Comparison of ENCODE assay signal across 14 cellular contexts in the genomic region with DNA sequence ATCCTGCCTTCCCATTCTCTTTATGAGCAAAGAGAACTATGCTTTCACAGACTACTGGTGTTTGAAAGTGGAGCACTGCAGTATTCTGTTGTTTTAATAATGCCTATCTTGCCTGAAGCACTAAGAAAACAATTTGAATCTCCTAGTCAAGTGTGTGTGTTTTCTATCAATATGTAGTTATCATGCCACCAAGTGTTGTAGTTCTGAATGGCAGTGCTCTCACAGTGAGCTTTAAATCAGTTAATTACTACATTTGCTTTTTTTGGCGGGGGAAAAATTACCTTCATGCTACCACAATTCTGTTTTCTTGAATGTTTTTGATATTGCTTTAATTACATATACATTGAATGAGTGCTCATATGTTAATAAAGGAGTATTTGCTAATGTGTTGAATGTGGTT.
A peak's percentile ranks its signal among the peaks of the same experiment; 100 is the strongest.
DNase-seq lines count a peak whose midpoint lies in the region; ATAC-seq, FAIRE-seq and TF ChIP-seq lines count a peak whose summit lies in the region.
"Had no signal": no experiment of that assay in that cellular context is flagged by ENCODE, and none has a peak within 500 bp of the region (broad histone marks: within the 10 kb centered on the region; RNA-seq: fewer than 3 reads in every experiment).

No MANE protein-coding gene starts in this region.

- H3K79me2 ChIP-seq in OCI-LY3 (ENCODE audit: low read length) (no peaks in the 10 kb centered on the region), HepG2 (ENCODE audit: insufficient read depth, low read length) (no peaks in the 10 kb centered on the region)

- H3K4me3 ChIP-seq in A549 (no peak overlapping the region), OCI-LY3 (ENCODE audit: low read length) (no peak overlapping the region), gastrocnemius medialis (no peak overlapping the region), HepG2 (replicated peaks in 1 of 3; ENCODE audit: insufficient read depth in 1 of 3, low read depth in 2 of 3, low read length in 3 of 3) (no peak overlapping the region)
- H3K4me3 ChIP-seq: cardiac muscle cell, psoas muscle had no signal

- H3K27ac ChIP-seq in A549, result no peak overlapping the region
- H3K27ac ChIP-seq in OCI-LY3 (ENCODE audit: low read length), result no peak overlapping the region
- no peak overlapping the region for H3K27ac ChIP-seq in gastrocnemius medialis
- no peak overlapping the region for H3K27ac ChIP-seq in HepG2 (ENCODE audit: extremely low read length, insufficient read depth, low read length)
- H3K27ac ChIP-seq: cardiac muscle cell, HL-60, psoas muscle had no signal

- intact Hi-C loops in gastrocnemius medialis (cut with DNase I; ENCODE audit: low total_unique reads), result no loop called here
- intact Hi-C loops in HepG2 (cut with micrococcal nuclease; ENCODE audit: unreplicated experiment), result no loop called here

- no peak for TF ChIP-seq RAD21 in A549 (conservative IDR thresholded peaks at IDR 0.05 in 1 of 2, IDR thresholded peaks at IDR 0.05 in 1 of 2)
- no peak for TF ChIP-seq RAD21 in HepG2 (CRISPR knock-in tag; IDR thresholded peaks at IDR 0.05)

- H3K36me3 ChIP-seq in OCI-LY3 (replicated peaks; ENCODE audit: low read depth, low read length) (no peaks in the 10 kb centered on the region), gastrocnemius medialis (no peaks in the 10 kb centered on the region), HepG2 (replicated peaks in 1 of 2; ENCODE audit: control insufficient read depth in 1 of 2, insufficient read depth in 2 of 2, low read length in 2 of 2) (no peaks in the 10 kb centered on the region)
- H3K36me3 ChIP-seq: cardiac muscle cell had no signal

- ATAC-seq in A549, result no peak
- no peak for ATAC-seq in gastrocnemius medialis
- no peak for ATAC-seq in HepG2
- ATAC-seq in GM21825 (IDR thresholded peaks at IDR 0.05; ENCODE audit: unreplicated experiment), result no peak
- ATAC-seq: psoas muscle had no signal

- 0% methylated on average over 1 of the region's 1 CpG for whole genome bisulfite sequencing in A549 (ENCODE audit: missing lambda C conversion rate)
- 0% methylated on average over 1 of the region's 1 CpG for WGBS in HepG2 (ENCODE audit: low lambda C conversion rate)

- TF ChIP-seq CTCF in A549 (IDR thresholded peaks at IDR 0.05) (no peak), OCI-LY3 (IDR thresholded peaks at IDR 0.05; ENCODE audit: low read depth, low read length) (peak; percentile 63), gastrocnemius medialis (IDR thresholded peaks at IDR 0.05 in 4 of 5, conservative IDR thresholded peaks at IDR 0.05 in 1 of 5) (no peak), HepG2 (CRISPR knock-in tag; IDR thresholded peaks at IDR 0.05) (no peak)

- in situ Hi-C loops in gastrocnemius medialis (cut with MboI; ENCODE audit: low sequenced_read_pairs in 4 of 4), result loop anchor here in 1 of 4 donors (25.0 kb wide), 1 partner anchor 838 kb away; no protein-coding TSS in a partner anchor
- in situ Hi-C loops in HepG2 (cut with HindIII; ENCODE audit: extremely low pct_ligation_motif_present, low pct_unique_long_range_greater_than_20kb), result loop anchor here (25.0 kb wide), 1 partner anchor 838 kb away; no protein-coding TSS in a partner anchor

- no peaks in the 10 kb centered on the region for H3K4me1 ChIP-seq in A549
- peaks cover 7% of the 10 kb centered on the region for H3K4me1 ChIP-seq in OCI-LY3 (ENCODE audit: low read length)
- H3K4me1 ChIP-seq in gastrocnemius medialis, result no peaks in the 10 kb centered on the region
- no peaks in the 10 kb centered on the region for H3K4me1 ChIP-seq in HepG2 (ENCODE audit: insufficient read depth, low read length)
- H3K4me1 ChIP-seq: psoas muscle had no signal

- CTCF ChIA-PET in A549 (lab: Yijun Ruan, JAX) (no interaction called here), HepG2 (lab: Yijun Ruan, JAX; ENCODE audit: low intra/inter-chr PET ratio, low total read pairs) (no interaction called here)

- H3K27me3 ChIP-seq in OCI-LY3 (ENCODE audit: low read depth, low read length) (no peaks in the 10 kb centered on the region), gastrocnemius medialis (no peaks in the 10 kb centered on the region), HepG2 (ENCODE audit: control insufficient read depth in 1 of 2, insufficient read depth in 2 of 2, low read length in 2 of 2) (no peaks in the 10 kb centered on the region)
- H3K27me3 ChIP-seq: cardiac muscle cell had no signal

- H4K20me1 ChIP-seq in OCI-LY3 (ENCODE audit: insufficient read depth, low read length), result no peaks in the 10 kb centered on the region
- H4K20me1 ChIP-seq in HepG2 (ENCODE audit: insufficient read depth, low read length), result no peaks in the 10 kb centered on the region

- no peak for TF ChIP-seq POLR2A in A549 (IDR thresholded peaks at IDR 0.05; ENCODE audit: low read length)
- TF ChIP-seq POLR2A in gastrocnemius medialis (IDR thresholded peaks at IDR 0.05), result no peak
- TF ChIP-seq POLR2A in HepG2 (IDR thresholded peaks at IDR 0.05; ENCODE audit: insufficient read depth in 1 of 2, low read depth in 2 of 2, low read length in 2 of 2), result no peak

- no peaks in the 10 kb centered on the region for H3K9me3 ChIP-seq in A549
- no peaks in the 10 kb centered on the region for H3K9me3 ChIP-seq in OCI-LY3 (ENCODE audit: insufficient read depth, low read length)
- H3K9me3 ChIP-seq in gastrocnemius medialis, result no peaks in the 10 kb centered on the region
- H3K9me3 ChIP-seq in HepG2 (ENCODE audit: low read length), result no peaks in the 10 kb centered on the region
- H3K9me3 ChIP-seq: psoas muscle had no signal

- POLR2A ChIA-PET in A549 (lab: Yijun Ruan, JAX) (no interaction called here), HepG2 (lab: Yijun Ruan, JAX) (no interaction called here)

- DNase-seq in A549 (ENCODE audit: low read depth in 1 of 2, low spot score in 1 of 2) (no peak), H4 (ENCODE audit: low spot score) (peak; percentile 32), iPS-NIHi11 (ENCODE audit: low spot score) (peak; percentile 3), gastrocnemius medialis (no peak), HepG2 (ENCODE audit: low spot score) (no peak)
- DNase-seq in activated CD4-positive, alpha-beta T cell treated with anti-CD3 and anti-CD28 coated beads, Interleukin-2, amount 50 U/mL, for 48 hours, result no peak
- DNase-seq: DMS79 treated with DMSO at 0.1 percent for 48 hours, NCI-H2029 treated with DMSO at 0.1 percent for 48 hours, psoas muscle, SW 1271 had no signal

- H3K4me2 ChIP-seq in A549 (no peak overlapping the region), OCI-LY3 (ENCODE audit: low read length) (no peak overlapping the region), HepG2 (ENCODE audit: low read depth, low read length) (no peak overlapping the region)

- no peak overlapping the region for H3K9ac ChIP-seq in OCI-LY3 (ENCODE audit: low read length)
- no peak overlapping the region for H3K9ac ChIP-seq in HepG2 (ENCODE audit: insufficient read depth, low read depth, low read length)

- BruUV-seq in HepG2 (replicated peaks; lab: Mats Ljungman, UMichigan), result no TSS peak

- FAIRE-seq in A549 (lab: Jason Lieb, UNC), result peak; percentile 88
- no peak for FAIRE-seq in HepG2 (lab: Jason Lieb, UNC)

- H2AFZ ChIP-seq in OCI-LY3 (ENCODE audit: low read depth, low read length), result no peak overlapping the region
- H2AFZ ChIP-seq in HepG2 (ENCODE audit: low read length), result no peak overlapping the region

- TF ChIP-seq EP300 in A549 (IDR thresholded peaks at IDR 0.05), result no peak
- no peak for TF ChIP-seq EP300 in HepG2 (IDR thresholded peaks at IDR 0.05; ENCODE audit: low read depth in 2 of 2, low read length in 2 of 2)
- no peak for TF ChIP-seq EP300 in HepG2 (CRISPR knock-in tag; IDR thresholded peaks at IDR 0.05; ENCODE audit: borderline replicate concordance)

TF ChIP-seq in A549, 52 proteins besides CTCF, POLR2A, EP300 and RAD21 (continues in another document):
- no peak for TF ChIP-seq GATA3 (IDR thresholded peaks at IDR 0.05; ENCODE audit: borderline replicate concordance)
- no peak for TF ChIP-seq SREBF2 (IDR thresholded peaks at IDR 0.05)
- TF ChIP-seq TP53 (CRISPR knock-in tag; IDR thresholded peaks at IDR 0.05), result no peak
- no peak for TF ChIP-seq MYC (IDR thresholded peaks at IDR 0.05; ENCODE audit: borderline replicate concordance, low read length)
- no peak for TF ChIP-seq ELK1 (IDR thresholded peaks at IDR 0.05; ENCODE audit: low read depth, low read length)

TF ChIP-seq in HepG2, 621 proteins besides CTCF, POLR2A, EP300 and RAD21:
- TF ChIP-seq SMARCE1 (IDR thresholded peaks at IDR 0.05; ENCODE audit: borderline replicate concordance) (no peak), LBX2 (CRISPR knock-in tag; IDR thresholded peaks at IDR 0.05; ENCODE audit: borderline replicate concordance) (no peak), ZNF780A (CRISPR knock-in tag; IDR thresholded peaks at IDR 0.05) (no peak)

Comparison
In these comparisons a context has a peak if more than half of its experiments do, and no peak if none do; other contexts are left out.
1. DNase-seq: peak in H4 (single experiment) and iPS-NIHi11 (single experiment); none in A549 (0 of 2), gastrocnemius medialis (0 of 2), HepG2 (single experiment) and activated CD4-positive, alpha-beta T cell treated with anti-CD3 and anti-CD28 coated beads, Interleukin-2, amount 50 U/mL, for 48 hours (0 of 2).